8 cellular contexts compared by ENCODE assay signal in genomic region chr2:99180755-99181647, GRCh38. TPM values are rescaled to one million over a fixed set of nuclear protein-coding genes. Genes with fewer than 3 reads are reported as not detected.
DNase-seq lines count a peak whose midpoint lies in the region; ATAC-seq and TF ChIP-seq lines count a peak whose summit lies in the region.

TSS of gene MITD1 (minus strand) at chr2:99181058. CDS start at chr2:99180981, 77 bp downstream.
TSS of gene MRPL30 (plus strand) at chr2:99181184. CDS start at chr2:99186204, 5,020 bp downstream.

- no peaks in the 10 kb centered on the region; the same call in 1 of the 2 replicates for H3K4me1 ChIP-seq in IMR-90 (ENCODE audit: control insufficient read depth, insufficient read depth, low read length)

- H3K36me3 ChIP-seq in IMR-90 (ENCODE audit: control insufficient read depth, insufficient read depth, low read length), result no peaks in the 10 kb centered on the region

- peak within 1 kb of the TSS; percentile 86 for H3K14ac ChIP-seq in IMR-90 (replicated peaks; ENCODE audit: low read depth, low read length)

- peak within 1 kb of the TSS; percentile 54 for H2BK120ac ChIP-seq in IMR-90 (ENCODE audit: low read depth, low read length)

- peak within 1 kb of the TSS; percentile 83 for H3K4ac ChIP-seq in IMR-90 (ENCODE audit: low read depth, low read length)

- H4K91ac ChIP-seq in IMR-90 (ENCODE audit: insufficient read depth, low read depth, low read length), result peak within 1 kb of the TSS; percentile 64

- H3K23ac ChIP-seq in IMR-90 (ENCODE audit: low read depth, low read length), result peak within 1 kb of the TSS; percentile 90

- H3K79me1 ChIP-seq in IMR-90 (ENCODE audit: low read depth in 1 of 2, low read length in 2 of 2), result peaks cover 27 to 40% of the 10 kb centered on the region in 2 experiments

- CTCF ChIA-PET in IMR-90 (lab: Yijun Ruan, JAX), result interaction anchor here (0.7 kb wide), 1 partner anchor 802 kb away, joined by 3 read pairs; no protein-coding TSS in a partner anchor

- peak within 1 kb of the TSS; percentile 99 for H2AFZ ChIP-seq in IMR-90 (replicated peaks; ENCODE audit: low read length, poor library complexity)

- H3K18ac ChIP-seq in IMR-90 (ENCODE audit: low read depth, low read length), result peak within 1 kb of the TSS; percentile 51

- peak within 1 kb of the TSS; percentile 77 for H3K27ac ChIP-seq in IMR-90 (ENCODE audit: insufficient read depth, low read length)

- H3K9ac ChIP-seq in IMR-90 (ENCODE audit: low read depth, low read length), result peak within 1 kb of the TSS; percentile 95

- TF ChIP-seq POLR2A in IMR-90 (IDR thresholded peaks at IDR 0.05; ENCODE audit: low read depth, low read length), result peak; percentile 95

- peak within 1 kb of the TSS; percentile 75 for H3K4me3 ChIP-seq in IMR-90 (ENCODE audit: insufficient read depth, low read depth, low read length)

- 0 out of 2 replicates have a peak within 1 kb of the TSS, but pooled peaks have one; percentile 12 for H2BK20ac ChIP-seq in IMR-90 (ENCODE audit: low read depth, low read length)

- peak within 1 kb of the TSS; percentile 79 for H4K5ac ChIP-seq in IMR-90 (ENCODE audit: low read depth, low read length)

- peak within 1 kb of the TSS; percentile 91 for H3K56ac ChIP-seq in IMR-90 (ENCODE audit: extremely low read depth, insufficient read depth, low read length)

- intact Hi-C loops in IMR-90 (cut with micrococcal nuclease), result loop anchor here (1.0 kb wide), 3 partner anchors 155 to 1079 kb away; partner anchors contain the start of genes REV1 and TXNDC9

- BruUV-seq in IMR-90 (replicated peaks; lab: Mats Ljungman, UMichigan), result TSS peak; percentile 78

- peak within 1 kb of the TSS; percentile 56 to 99 for H4K8ac ChIP-seq in IMR-90 (ENCODE audit: low read depth in 2 of 2, low read length in 2 of 2)

- POLR2A ChIA-PET in IMR-90 (lab: Charles Lee; ENCODE audit: unreplicated experiment), result no interaction called here

- WGBS in IMR-90 (ENCODE audit: extremely low coverage in 2 of 2, insufficient read length in 1 of 2), 2 experiments, result 0% methylated on average over 10 of the region's 39 CpGs; no CpG with 5 or more reads in 1 of the 2 experiments

- H2BK15ac ChIP-seq in IMR-90 (ENCODE audit: low read depth, low read length), result no peak within 1 kb of the TSS

- H2BK5ac ChIP-seq in IMR-90 (ENCODE audit: low read depth, low read length, poor library complexity, severe bottlenecking), result peak within 1 kb of the TSS; percentile 65

- H4K20me1 ChIP-seq in IMR-90 (ENCODE audit: insufficient read depth, low read length), result no peaks in the 10 kb centered on the region

- 0 out of 2 replicates have a peak, but pooled peaks have one; percentile 10 for TF ChIP-seq RAD21 in IMR-90 (IDR thresholded peaks at IDR 0.05; ENCODE audit: low read length)

- DNase-seq in DMS 273 (lab: John Stamatoyannopoulos, UW; ENCODE audit: unreplicated experiment) (peak; percentile 97), IMR-90 (peak; percentile 96), OCI-M1 (lab: John Stamatoyannopoulos, UW) (peak; percentile 93), activated T-cell treated with anti-CD3 and anti-CD28 coated beads for 24 hours (ENCODE audit: low read depth) (peak; percentile 85), epidermal melanocyte (ENCODE audit: insufficient read length, low spot score) (peak; percentile 84), middle frontal gyrus (ENCODE audit: extremely low spot score, low spot score) (peak; percentile 93)
- DNase-seq in stimulated activated CD8-positive, alpha-beta memory T cell treated with anti-CD3 and anti-CD28 coated beads, Interleukin-2, amount 100 ng/mL, for 48 hours (ENCODE audit: low read depth in 2 of 2), result peak; percentile 73 to 78

- no peaks in the 10 kb centered on the region for H3K27me3 ChIP-seq in IMR-90 (ENCODE audit: control insufficient read depth, insufficient read depth, low read length)

- H2AK5ac ChIP-seq in IMR-90 (ENCODE audit: low read depth, low read length), result peak within 1 kb of the TSS; percentile 74

- in situ Hi-C loops in IMR-90 (cut with MboI; ENCODE audit: low sequenced_read_pairs), result loop anchor here (10.0 kb wide), 2 partner anchors 154 to 294 kb away; partner anchors contain the start of genes EIF5B and TXNDC9

- ATAC-seq in GM21528 (IDR thresholded peaks at IDR 0.05; ENCODE audit: low FRiP score, unreplicated experiment) (peak; percentile 91), IMR-90 (ENCODE audit: low read depth) (peak; percentile 97)

- dilution Hi-C loops in IMR-90 (cut with HindIII; ENCODE audit: low sequenced_read_pairs, unreplicated experiment), result no loop called here

- H2AK9ac ChIP-seq in IMR-90 (replicated peaks; ENCODE audit: low read depth, low read length, poor library complexity), result peak within 1 kb of the TSS; percentile 92

- no peak for TF ChIP-seq CTCF in IMR-90 (conservative IDR thresholded peaks at IDR 0.05; ENCODE audit: low read depth, low read length)

- no peaks in the 10 kb centered on the region; the same call in 1 of the 2 replicates for H3K9me1 ChIP-seq in IMR-90 (ENCODE audit: insufficient read depth, low read length)

- no peaks in the 10 kb centered on the region for H3K9me3 ChIP-seq in IMR-90 (ENCODE audit: control insufficient read depth, insufficient read depth, low read length)

- peak within 1 kb of the TSS; percentile 100 for H3K4me2 ChIP-seq in IMR-90 (ENCODE audit: low read depth, low read length)

TF ChIP-seq in IMR-90, 13 proteins besides CTCF, POLR2A, EP300 and RAD21:
- TF ChIP-seq MAFK (IDR thresholded peaks at IDR 0.05; ENCODE audit: low read depth, low read length), result no peak
- peak; percentile 96 for TF ChIP-seq USF2 (IDR thresholded peaks at IDR 0.05; ENCODE audit: low read depth, low read length)
- no peak for TF ChIP-seq RCOR1 (IDR thresholded peaks at IDR 0.05; ENCODE audit: insufficient replicate concordance, low read length)
- peak; percentile 68; the same call in 1 of the 2 replicates for TF ChIP-seq MXI1 (IDR thresholded peaks at IDR 0.05; ENCODE audit: borderline replicate concordance, low read depth, low read length)
- TF ChIP-seq, protein P1, sequence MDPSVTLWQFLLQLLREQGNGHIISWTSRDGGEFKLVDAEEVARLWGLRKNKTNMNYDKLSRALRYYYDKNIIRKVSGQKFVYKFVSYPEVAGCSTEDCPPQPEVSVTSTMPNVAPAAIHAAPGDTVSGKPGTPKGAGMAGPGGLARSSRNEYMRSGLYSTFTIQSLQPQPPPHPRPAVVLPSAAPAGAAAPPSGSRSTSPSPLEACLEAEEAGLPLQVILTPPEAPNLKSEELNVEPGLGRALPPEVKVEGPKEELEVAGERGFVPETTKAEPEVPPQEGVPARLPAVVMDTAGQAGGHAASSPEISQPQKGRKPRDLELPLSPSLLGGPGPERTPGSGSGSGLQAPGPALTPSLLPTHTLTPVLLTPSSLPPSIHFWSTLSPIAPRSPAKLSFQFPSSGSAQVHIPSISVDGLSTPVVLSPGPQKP (IDR thresholded peaks at IDR 0.05; ENCODE audit: borderline replicate concordance, low read depth, low read length), result 0 out of 2 replicates have a peak, but pooled peaks have one; percentile 11
- peak; percentile 40 for TF ChIP-seq CEBPB (IDR thresholded peaks at IDR 0.05; ENCODE audit: low read depth, low read length)
- TF ChIP-seq NFE2L2 (IDR thresholded peaks at IDR 0.05; ENCODE audit: low read depth, low read length), result no peak
- no peak for TF ChIP-seq RFX5 (IDR thresholded peaks at IDR 0.05; ENCODE audit: low read depth, low read length)
- peak; percentile 24; the same call in 1 of the 2 replicates for TF ChIP-seq SMC3 (IDR thresholded peaks at IDR 0.05; ENCODE audit: low read depth, low read length)
- TF ChIP-seq MAZ (IDR thresholded peaks at IDR 0.05; ENCODE audit: borderline replicate concordance, low read depth, low read length), result peak; percentile 88
- no peak for TF ChIP-seq CHD1 (IDR thresholded peaks at IDR 0.05; ENCODE audit: low read depth, low read length)
- TF ChIP-seq FOS (IDR thresholded peaks at IDR 0.05; ENCODE audit: low read depth, low read length), result peak; percentile 6; the same call in 1 of the 2 replicates

RNA-seq across cellular contexts. Expression of gene MITD1, which starts in this region (rescaled TPM):
- 4.3 and 19.4 TPM in 2 replicates for total RNA-seq in IMR-90 (2012; rRNA removed)
- polyA plus RNA-seq in IMR-90 (2012; rRNA removed), result 14.5 and 18.7 TPM in 2 replicates
- 1.5 and 3.1 TPM in 2 replicates for polyA plus RNA-seq in IMR-90 (2012; cell fraction: cytosol; rRNA removed)
- 2.9 and 19.8 TPM in 2 replicates for polyA plus RNA-seq in IMR-90 (2012; cell fraction: nucleus; rRNA removed; ENCODE audit: low replicate concordance)

RNA-seq across cellular contexts. Expression of gene MRPL30, which starts in this region (rescaled TPM):
- 34.8 and 39.2 TPM in 2 replicates for total RNA-seq in IMR-90 (2012; rRNA removed)
- polyA plus RNA-seq in IMR-90 (2012; rRNA removed), result 14.9 and 18.7 TPM in 2 replicates
- polyA plus RNA-seq in IMR-90 (2012; cell fraction: cytosol; rRNA removed), result 4.5 and 5.9 TPM in 2 replicates
- polyA plus RNA-seq in IMR-90 (2012; cell fraction: nucleus; rRNA removed; ENCODE audit: low replicate concordance), result 1.6 and 7.5 TPM in 2 replicates

Comparison
In these comparisons a context has a peak if more than half of its experiments do, and no peak if none do; other contexts are left out.
1. Peak in every context shown above with its lines: DNase-seq, ATAC-seq, H3K4me3 ChIP-seq and H3K27ac ChIP-seq.